In the genomic region with DNA sequence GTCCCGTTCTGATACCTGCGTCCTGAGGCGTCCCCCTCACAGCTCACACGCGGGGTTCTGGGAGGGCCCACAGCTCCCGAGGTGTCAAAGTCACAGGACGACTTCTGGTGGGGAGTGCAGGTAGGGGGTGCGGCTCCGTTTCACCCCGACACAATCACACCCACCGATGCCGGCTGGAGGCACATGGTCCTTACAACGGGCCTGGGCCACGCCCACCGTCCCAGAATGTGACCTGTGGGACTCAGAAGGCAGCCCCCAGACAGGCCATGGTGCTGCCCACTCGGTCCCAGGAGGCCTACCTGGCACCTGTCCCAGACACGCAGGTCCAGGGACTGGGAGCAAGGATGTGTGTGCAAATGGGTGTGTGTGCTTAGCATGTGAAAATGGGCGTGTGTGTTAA, we compare ENCODE assay signal across 19 cellular contexts.
"Had no signal": no experiment of that assay in that cellular context is flagged by ENCODE, and none has a peak within 500 bp of the region (broad histone marks: within the 10 kb centered on the region; RNA-seq: fewer than 3 reads in every experiment).

No MANE protein-coding gene starts in this region.

- H3K9me3 Mint-ChIP-seq: dendritic cell treated with granulocyte-macrophage colony-stimulating factor and Interleukin-4, amounts not matched to agents 40 ng/mL and 50 ng/mL, for 4 days; effector memory CD8-positive, alpha-beta T cell; natural killer cell treated with Interleukin-12 subunit alpha and Interleukin-12 subunit beta and Interleukin-15 and Interleukin-18, amount 100 ng/mL, for 72 hours; stimulated activated naive CD8-positive, alpha-beta T cell treated with anti-CD3 and anti-CD28 coated beads, Interleukin-15, Interleukin-2, amounts not matched to agents 100 ng/mL and 50 ng/mL, for 24 hours had no signal

- H3K4me3 ChIP-seq: cardiac muscle cell, esophagus muscularis mucosa, gastrocnemius medialis, hepatocyte, lung, smooth muscle cell, tibial artery had no signal

- H3K36me3 Mint-ChIP-seq: natural killer cell treated with Interleukin-12 subunit alpha and Interleukin-12 subunit beta and Interleukin-15 and Interleukin-18, amount 100 ng/mL, for 72 hours; stimulated activated memory B cell treated with anti-CD40 and anti-IgM and Interleukin-4, amounts not matched to agents 10 μg/mL and 1 μg/mL and 100 μg/mL, for 72 hours had no signal

- H3K4me3 Mint-ChIP-seq: dendritic cell treated with granulocyte-macrophage colony-stimulating factor and Interleukin-4, amounts not matched to agents 40 ng/mL and 50 ng/mL, for 4 days; effector memory CD8-positive, alpha-beta T cell; natural killer cell treated with Interleukin-12 subunit alpha and Interleukin-12 subunit beta and Interleukin-15 and Interleukin-18, amount 100 ng/mL, for 72 hours; stimulated activated memory B cell treated with anti-CD40 and anti-IgM and Interleukin-4, amounts not matched to agents 10 μg/mL and 1 μg/mL and 100 μg/mL, for 72 hours; stimulated activated naive CD8-positive, alpha-beta T cell treated with anti-CD3 and anti-CD28 coated beads, Interleukin-15, Interleukin-2, amounts not matched to agents 100 ng/mL and 50 ng/mL, for 24 hours had no signal

- H3K4me2 ChIP-seq: hepatocyte, smooth muscle cell had no signal

- H3K27ac Mint-ChIP-seq: dendritic cell treated with granulocyte-macrophage colony-stimulating factor and Interleukin-4, amounts not matched to agents 40 ng/mL and 50 ng/mL, for 4 days; effector memory CD8-positive, alpha-beta T cell; natural killer cell treated with Interleukin-12 subunit alpha and Interleukin-12 subunit beta and Interleukin-15 and Interleukin-18, amount 100 ng/mL, for 72 hours; stimulated activated memory B cell treated with anti-CD40 and anti-IgM and Interleukin-4, amounts not matched to agents 10 μg/mL and 1 μg/mL and 100 μg/mL, for 72 hours; stimulated activated naive CD8-positive, alpha-beta T cell treated with anti-CD3 and anti-CD28 coated beads, Interleukin-15, Interleukin-2, amounts not matched to agents 100 ng/mL and 50 ng/mL, for 24 hours had no signal

- H3K36me3 ChIP-seq: cardiac muscle cell, esophagus muscularis mucosa, gastrocnemius medialis, tibial artery had no signal

- H3K4me1 ChIP-seq: gastrocnemius medialis had no signal

- H3K27me3 ChIP-seq: cardiac muscle cell, hepatocyte had no signal

- H3K9me3 ChIP-seq: esophagus muscularis mucosa, gastrocnemius medialis, tibial artery had no signal

- H3K4me1 Mint-ChIP-seq: stimulated activated memory B cell treated with anti-CD40 and anti-IgM and Interleukin-4, amounts not matched to agents 10 μg/mL and 1 μg/mL and 100 μg/mL, for 72 hours had no signal

- ATAC-seq: effector memory CD8-positive, alpha-beta T cell; gastrocnemius medialis; left lobe of liver; natural killer cell treated with Interleukin-12 subunit alpha and Interleukin-12 subunit beta and Interleukin-15 and Interleukin-18, amount 100 ng/mL, for 72 hours; stimulated activated memory B cell treated with anti-CD40 and anti-IgM and Interleukin-4, amounts not matched to agents 10 μg/mL and 1 μg/mL and 100 μg/mL, for 72 hours had no signal

- DNase-seq: effector memory CD8-positive, alpha-beta T cell; gastrocnemius medialis; kidney glomerular epithelial cell; mesenchymal stem cell; midbrain; stimulated activated CD4-positive, alpha-beta T cell treated with anti-CD3 and anti-CD28 coated beads, Interleukin-4, amount 100 ng/mL, for 1 hour; stimulated activated CD8-positive, alpha-beta memory T cell treated with anti-CD3 and anti-CD28 coated beads, Interleukin-4, amount 100 ng/mL, for 48 hours; tibial artery had no signal

- H3K27ac ChIP-seq: cardiac muscle cell, epithelial cell of prostate, esophagus muscularis mucosa, gastrocnemius medialis, hepatocyte, tibial artery had no signal

- H3K79me2 ChIP-seq: hepatocyte had no signal

- H2AFZ ChIP-seq: hepatocyte had no signal
